Comparison of ENCODE assay signal across 19 cellular contexts in genomic region chr15:98134875-98135274, GRCh38.
"Had no signal": no experiment of that assay in that cellular context is flagged by ENCODE, and none has a peak within 500 bp of the region (broad histone marks: within the 10 kb centered on the region; RNA-seq: fewer than 3 reads in every experiment).

No MANE protein-coding gene starts in this region.

- H3K9me3 ChIP-seq: left ventricle myocardium inferior, ovary, right atrium auricular region, right lobe of liver, spleen, suprapubic skin, thoracic aorta, tibial nerve, vagina had no signal

- DNase-seq: islet precursor cell; left ventricle myocardium inferior; mesendoderm; naive B cell; natural killer cell; ovary; right lobe of liver; small intestine; spleen; stimulated activated CD4-positive, alpha-beta T cell treated with anti-CD3 and anti-CD28 coated beads, Interleukin-4, amount 100 ng/mL, for 24 hours; stimulated activated naive CD4-positive, alpha-beta T cell had no signal

- H3K4me2 ChIP-seq: hepatocyte had no signal

- H2AFZ ChIP-seq: hepatocyte had no signal

- ATAC-seq: natural killer cell; right lobe of liver; stimulated activated effector memory CD8-positive, alpha-beta T cell treated with anti-CD3 and anti-CD28 coated beads, Interleukin-12 subunit alpha, Interleukin-12 subunit beta, amount 100 ng/mL, for 72 hours had no signal

- H3K4me1 ChIP-seq: left ventricle myocardium inferior, right atrium auricular region, right lobe of liver, spleen, suprapubic skin, tibial nerve, vagina had no signal

- H3K4me3 ChIP-seq: hepatocyte, left ventricle myocardium inferior, lung, ovary, right atrium auricular region, right lobe of liver, spleen, suprapubic skin, thoracic aorta, tibial nerve, vagina had no signal

- H3K27me3 ChIP-seq: hepatocyte, ovary, right atrium auricular region, right lobe of liver, tibial nerve, vagina had no signal

- H3K27ac ChIP-seq: hepatocyte, left ventricle myocardium inferior, ovary, right atrium auricular region, right lobe of liver, spleen, suprapubic skin, thoracic aorta, tibial nerve, vagina had no signal

- H3K36me3 ChIP-seq: left ventricle myocardium inferior, ovary, right atrium auricular region, right lobe of liver, spleen, suprapubic skin, thoracic aorta, tibial nerve, vagina had no signal

- H3K79me2 ChIP-seq: hepatocyte had no signal
